ENCODE assay signal across 8 cellular contexts in the genomic region with DNA sequence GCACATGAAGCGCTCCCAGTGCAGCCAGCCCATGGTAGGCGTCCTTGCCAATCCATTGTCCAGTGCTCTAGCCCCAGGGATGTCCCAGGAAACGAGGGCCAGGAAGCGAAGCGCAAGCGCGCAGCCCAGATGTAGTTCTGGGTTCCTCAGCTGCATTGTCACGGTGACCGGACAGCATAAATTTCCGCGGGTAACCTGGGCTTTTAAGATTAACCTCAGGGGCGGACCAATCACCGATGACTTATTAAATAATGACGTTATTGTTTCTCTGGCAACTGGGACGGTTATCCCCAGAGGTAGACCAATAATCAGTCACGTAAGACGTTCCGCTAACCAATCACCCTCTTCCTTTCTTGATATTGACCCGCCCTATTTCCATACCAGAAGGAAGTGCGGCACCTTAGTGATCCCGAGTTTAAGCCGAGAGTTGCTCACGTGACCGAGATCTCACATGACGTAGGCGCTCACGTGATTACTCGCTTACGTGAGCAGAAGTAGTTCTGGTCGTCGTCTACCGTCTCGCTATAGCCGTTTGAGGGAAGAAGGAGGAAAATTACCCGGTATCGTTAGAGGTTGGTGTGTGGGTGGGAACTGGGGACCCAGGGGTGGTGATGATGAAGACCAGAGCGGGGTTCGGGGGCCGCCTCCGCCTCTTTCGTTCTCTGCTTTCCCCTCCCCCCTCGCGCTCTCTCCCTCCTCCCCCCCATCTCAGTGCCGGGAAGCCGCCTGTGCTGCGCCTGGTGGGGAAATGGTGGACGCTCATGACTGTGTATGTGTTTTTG. TPM values are rescaled to one million over a fixed set of nuclear protein-coding genes. Genes with fewer than 3 reads are reported as not detected.
A peak's percentile ranks its signal among the peaks of the same experiment; 100 is the strongest.
DNase-seq lines count a peak whose midpoint lies in the region; TF ChIP-seq lines count a peak whose summit lies in the region.

Gene GLA (minus strand): TSS at position 178 of the 782 bp plus-strand sequence. CDS start 22 bp downstream, at position 156.
A gene with protein sequence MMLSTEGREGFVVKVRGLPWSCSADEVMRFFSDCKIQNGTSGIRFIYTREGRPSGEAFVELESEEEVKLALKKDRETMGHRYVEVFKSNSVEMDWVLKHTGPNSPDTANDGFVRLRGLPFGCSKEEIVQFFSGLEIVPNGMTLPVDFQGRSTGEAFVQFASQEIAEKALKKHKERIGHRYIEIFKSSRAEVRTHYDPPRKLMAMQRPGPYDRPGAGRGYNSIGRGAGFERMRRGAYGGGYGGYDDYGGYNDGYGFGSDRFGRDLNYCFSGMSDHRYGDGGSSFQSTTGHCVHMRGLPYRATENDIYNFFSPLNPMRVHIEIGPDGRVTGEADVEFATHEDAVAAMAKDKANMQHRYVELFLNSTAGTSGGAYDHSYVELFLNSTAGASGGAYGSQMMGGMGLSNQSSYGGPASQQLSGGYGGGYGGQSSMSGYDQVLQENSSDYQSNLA (plus strand): TSS at position 475 of the 782 bp plus-strand sequence. CDS start 3,767 bp downstream, outside the sequence.

- POLR2A ChIA-PET in CD8-positive, alpha-beta memory T cell (lab: Charles Lee): interaction anchor here (1.3 kb wide), 1 partner anchor 59 kb away, joined by 3 read pairs; the partner anchor contains the start of gene TIMM8A
- POLR2A ChIA-PET in activated CD8-positive, alpha-beta memory T cell treated with anti-CD3 and anti-CD28 coated beads for 36 hours (lab: Charles Lee): interaction anchor here (0.6 to 1.3 kb wide), 4 partner anchors 14 to 60 kb away, joined by 3 to 10 read pairs (median 4); partner anchors contain the start of gene RPL36A

- H3K27ac ChIP-seq in CD8-positive, alpha-beta memory T cell (ENCODE audit: low read depth, low read length): peak within 1 kb of the TSS; percentile 95
- peak within 1 kb of the TSS; percentile 95 for H3K27ac ChIP-seq in effector memory CD4-positive, alpha-beta T cell (ENCODE audit: insufficient read depth, low read length, poor library complexity, severe bottlenecking)

- peak within 1 kb of the TSS; percentile 90 to 99 (median 93) for H3K4me3 Mint-ChIP-seq in CD8-positive, alpha-beta memory T cell

- peaks cover 6% of the 10 kb centered on the region for H3K36me3 ChIP-seq in CD8-positive, alpha-beta memory T cell (ENCODE audit: insufficient read depth, low read length)
- no peaks in the 10 kb centered on the region for H3K36me3 ChIP-seq in effector memory CD4-positive, alpha-beta T cell (ENCODE audit: control insufficient read depth, insufficient read depth, low read length)

- TF ChIP-seq CTCF in GM20000 (IDR thresholded peaks at IDR 0.05; ENCODE audit: extremely low read depth, missing control alignments): no peak

- peak within 1 kb of the TSS; percentile 93 to 99 (median 99) for H3K27ac Mint-ChIP-seq in CD8-positive, alpha-beta memory T cell

- H3K36me3 Mint-ChIP-seq in CD8-positive, alpha-beta memory T cell: peaks cover 0 to 29% (median 5%) of the 10 kb centered on the region in 3 donors

- H3K27me3 ChIP-seq in CD8-positive, alpha-beta memory T cell (ENCODE audit: insufficient read depth, low read length, poor library complexity, severe bottlenecking): no peaks in the 10 kb centered on the region
- no peaks in the 10 kb centered on the region for H3K27me3 ChIP-seq in effector memory CD4-positive, alpha-beta T cell (replicated peaks; ENCODE audit: control insufficient read depth, insufficient read depth, low read length, poor library complexity, severe bottlenecking)

- peak within 1 kb of the TSS; percentile 95 for H3K4me3 ChIP-seq in CD8-positive, alpha-beta memory T cell (ENCODE audit: low read length)
- peak within 1 kb of the TSS; percentile 74 for H3K4me3 ChIP-seq in effector memory CD4-positive, alpha-beta T cell (ENCODE audit: insufficient read depth, low read depth, low read length, poor library complexity, severe bottlenecking)

- CTCF ChIA-PET in CD8-positive, alpha-beta memory T cell (lab: Charles Lee): no interaction called here
- CTCF ChIA-PET in activated CD8-positive, alpha-beta memory T cell treated with anti-CD3 and anti-CD28 coated beads for 36 hours (lab: Charles Lee): no interaction called here

- no peaks in the 10 kb centered on the region for H3K9me3 ChIP-seq in CD8-positive, alpha-beta memory T cell (ENCODE audit: low read length)
- no peaks in the 10 kb centered on the region for H3K9me3 ChIP-seq in effector memory CD4-positive, alpha-beta T cell (ENCODE audit: control insufficient read depth, low read length)

- peaks cover 0 to 9% of the 10 kb centered on the region in 2 donors for H3K27me3 Mint-ChIP-seq in CD8-positive, alpha-beta memory T cell

- peaks cover 21% of the 10 kb centered on the region for H3K4me1 ChIP-seq in CD8-positive, alpha-beta memory T cell (ENCODE audit: insufficient read depth, low read length)
- H3K4me1 ChIP-seq in effector memory CD4-positive, alpha-beta T cell (ENCODE audit: control insufficient read depth, insufficient read depth, low read length, poor library complexity, severe bottlenecking): no peaks in the 10 kb centered on the region

- peaks cover 0 to 1% (median 0%) of the 10 kb centered on the region in 5 donors for H3K9me3 Mint-ChIP-seq in CD8-positive, alpha-beta memory T cell

- H3K4me1 Mint-ChIP-seq in CD8-positive, alpha-beta memory T cell: peaks cover 30 to 54% (median 45%) of the 10 kb centered on the region in 3 donors

- peak; percentile 76 to 94 (median 87) for DNase-seq in CD8-positive, alpha-beta memory T cell
- DNase-seq in GM20000 (ENCODE audit: low spot score) (peak; percentile 73), HT-29 (ENCODE audit: low spot score) (peak; percentile 96), NOMO-1 (lab: John Stamatoyannopoulos, UW; ENCODE audit: unreplicated experiment in 2 of 2) (peak; percentile 79 to 94), lung microvascular endothelial cell (ENCODE audit: low read depth in 2 of 2) (peak; percentile 98)
- DNase-seq in effector memory CD4-positive, alpha-beta T cell: peak; percentile 82 to 88 (median 84)
- DNase-seq in stimulated activated CD4-positive, alpha-beta T cell treated with anti-CD3 and anti-CD28 coated beads, TNF-alpha, amount 100 ng/mL, for 48 hours (ENCODE audit: low read depth in 3 of 3): peak; percentile 61 to 79 (median 64)

RNA-seq across cellular contexts. Expression of gene GLA, which starts in this region (rescaled TPM):
- total RNA-seq in CD8-positive, alpha-beta memory T cell: 10 to 100 TPM; 43.3 to 44.2 TPM
- polyA plus RNA-seq in CD8-positive, alpha-beta memory T cell: 17.0 TPM
- total RNA-seq in HT-29 (2014; rRNA removed; shearing (Covaris generic)): 53.8 and 54.9 TPM in 2 replicates
- 10 to 100 TPM; 52.3 to 58.2 TPM for total RNA-seq in activated CD8-positive, alpha-beta memory T cell treated with anti-CD3 and anti-CD28 coated beads for 36 hours
- 16.9 and 19.2 TPM in 2 replicates for total RNA-seq in lung microvascular endothelial cell

RNA-seq across cellular contexts. Expression of the second gene that starts in this region (rescaled TPM):
- total RNA-seq in CD8-positive, alpha-beta memory T cell: 10 to 100 TPM; 21.3 to 22.0 TPM
- polyA plus RNA-seq in CD8-positive, alpha-beta memory T cell: 78.7 TPM
- total RNA-seq in HT-29 (2014; rRNA removed; shearing (Covaris generic)): 47.7 and 51.5 TPM in 2 replicates
- 10 to 100 TPM; 19.2 to 20.3 TPM for total RNA-seq in activated CD8-positive, alpha-beta memory T cell treated with anti-CD3 and anti-CD28 coated beads for 36 hours
- 65.4 and 70.6 TPM in 2 replicates for total RNA-seq in lung microvascular endothelial cell

Comparison
In these comparisons a context has a peak if more than half of its experiments do, and no peak if none do; other contexts are left out.
1. Peak in every context shown above with its lines: DNase-seq, H3K4me3 ChIP-seq and H3K27ac ChIP-seq.